29 cellular contexts compared by ENCODE assay signal in genomic region chr18:42563995-42564394, GRCh38.
"Had no signal": no experiment of that assay in that cellular context is flagged by ENCODE, and none has a peak within 500 bp of the region (broad histone marks: within the 10 kb centered on the region; RNA-seq: fewer than 3 reads in every experiment).

No MANE protein-coding gene starts in this region.

- H3K27ac ChIP-seq: adrenal gland, ascending aorta, body of pancreas, brain microvascular endothelial cell, breast epithelium, cardiac muscle cell had no signal

- H3K4me1 ChIP-seq: adrenal gland, ascending aorta, body of pancreas, breast epithelium had no signal

- DNase-seq: activated effector memory CD4-positive, alpha-beta T cell treated with anti-CD3 and anti-CD28 coated beads, Interleukin-2, amount 50 U/mL, for 16 hours; activated effector memory CD4-positive, alpha-beta T cell treated with Interleukin-2 at 50 U/mL for 16 hours; activated gamma-delta T cell; activated gamma-delta T cell treated with Interleukin-2 at 50 U/mL for 16 hours; activated naive CD4-positive, alpha-beta T cell; activated naive CD4-positive, alpha-beta T cell treated with anti-CD3 and anti-CD28 coated beads for 36 hours; activated naive CD4-positive, alpha-beta T cell treated with anti-CD3 and anti-CD28 coated beads, Interleukin-2, amount 10 ng/mL, durations not matched to agents 7 days and 5 days; activated naive CD4-positive, alpha-beta T cell treated with anti-CD3 and anti-CD28 coated beads, Interleukin-2, amount 50 U/mL, for 16 hours; activated naive CD4-positive, alpha-beta T cell treated with Interleukin-2 at 50 U/mL for 16 hours; activated naive CD8-positive, alpha-beta T cell treated with anti-CD3 and anti-CD28 coated beads for 36 hours; activated naive CD8-positive, alpha-beta T cell treated with anti-CD3 and anti-CD28 coated beads, Interleukin-2, amount 10 ng/mL, durations not matched to agents 7 days and 5 days; activated naive CD8-positive, alpha-beta T cell treated with anti-CD3 and anti-CD28 coated beads, Interleukin-2, amount 50 U/mL, for 24 hours; activated T-cell treated with anti-CD3 and anti-CD28 coated beads, Interleukin-2, amount 50 U/mL, for 1 hour; activated T-cell treated with anti-CD3 and anti-CD28 coated beads, Interleukin-2, amount 50 U/mL, for 24 hours; activated T-cell treated with anti-CD3 and anti-CD28 coated beads, Interleukin-2, amount 50 U/mL, for 4 hours; activated T-cell treated with anti-CD3 and anti-CD28 coated beads, Interleukin-2, amount 50 U/mL, for 48 hours; activated T-cell treated with anti-CD3 and anti-CD28 coated beads, Interleukin-2, amount 50 U/mL, for 72 hours; adrenal gland; amniotic stem cell; aorta; body of pancreas; brain microvascular endothelial cell; central memory CD4-positive, alpha-beta T cell; cerebellar nuclear complex had no signal

- H3K9me3 ChIP-seq: adrenal gland, ascending aorta, body of pancreas, breast epithelium had no signal

- H3K4me3 ChIP-seq: adrenal gland, ascending aorta, body of pancreas, breast epithelium, cardiac muscle cell had no signal

- H3K36me3 ChIP-seq: adrenal gland, ascending aorta, brain microvascular endothelial cell, breast epithelium, cardiac muscle cell had no signal

- H3K27me3 ChIP-seq: adrenal gland, ascending aorta, body of pancreas, brain microvascular endothelial cell, breast epithelium had no signal

- ATAC-seq: activated naive CD4-positive, alpha-beta T cell treated with anti-CD3 and anti-CD28 coated beads, Interleukin-2, amount 50 U/mL, for 72 hours; activated naive CD8-positive, alpha-beta T cell treated with anti-CD3 and anti-CD28 coated beads, Interleukin-2, amount 50 U/mL, for 24 hours; activated T-cell treated with anti-CD3 and anti-CD28 coated beads, Interleukin-2, amount 50 U/mL, for 4 hours; activated T-cell treated with anti-CD3 and anti-CD28 coated beads, Interleukin-2, amount 50 U/mL, for 72 hours; activated T-helper 17 cell treated with anti-CD3 and anti-CD28 coated beads, Interleukin-2, amount 50 U/mL, for 72 hours; body of pancreas had no signal
